Comparison of ENCODE assay signal across 15 cellular contexts in genomic region chr9:36457836-36458429, GRCh38. TPM values are rescaled to one million over a fixed set of nuclear protein-coding genes. Genes with fewer than 3 reads are reported as not detected.
A peak's percentile ranks its signal among the peaks of the same experiment; 100 is the strongest.
DNase-seq lines count a peak whose midpoint lies in the region; ATAC-seq and TF ChIP-seq lines count a peak whose summit lies in the region.
"Had no signal": no experiment of that assay in that cellular context is flagged by ENCODE, and none has a peak within 500 bp of the region (broad histone marks: within the 10 kb centered on the region; RNA-seq: fewer than 3 reads in every experiment).

No MANE protein-coding gene starts in this region.

- peaks cover 19 to 32% of the 10 kb centered on the region in 2 donors for H3K36me3 Mint-ChIP-seq in CD14-positive monocyte

- H3K4me3 Mint-ChIP-seq in CD14-positive monocyte: peak overlapping the region; percentile 67 to 86

- intact Hi-C loops in CD14-positive monocyte (cut with micrococcal nuclease): no loop called here

- DNase-seq in CD14-positive monocyte (ENCODE audit: low spot score) (no peak), GM12865 (ENCODE audit: low read depth) (no peak), NB4 (ENCODE audit: low read depth) (no peak), left lobe of liver (ENCODE audit: low spot score) (no peak), foreskin fibroblast (no peak), NCI-H2029 treated with DMSO at 0.1 percent for 48 hours (lab: John Stamatoyannopoulos, UW) (no peak), NCI-H526 treated with DMSO at 0.1 percent for 48 hours (lab: John Stamatoyannopoulos, UW) (no peak)
- DNase-seq: aorta, EL, esophagus squamous epithelium, GOT3, hippocampal formation, NCI-H1930 had no signal

- peaks cover 0 to 3% (median 2%) of the 10 kb centered on the region in 3 donors for H3K27me3 Mint-ChIP-seq in CD14-positive monocyte (ENCODE audit: low read depth in 3 of 3)

- peaks cover 4 to 6% (median 5%) of the 10 kb centered on the region in 7 donors for H3K9me3 Mint-ChIP-seq in CD14-positive monocyte

- H3K4me1 Mint-ChIP-seq in CD14-positive monocyte: peaks cover 30% of the 10 kb centered on the region

- ATAC-seq in left lobe of liver (peak; percentile 41), HG03520 (IDR thresholded peaks at IDR 0.05; ENCODE audit: unreplicated experiment) (no peak)
- ATAC-seq: left colon had no signal

- TF ChIP-seq POLR2A in NB4 (IDR thresholded peaks at IDR 0.05; ENCODE audit: extremely low read depth, insufficient read length): no peak

- peak overlapping the region in 5 of 7 donors; percentile 11 to 86 (median 65) for H3K27ac Mint-ChIP-seq in CD14-positive monocyte

- H3K4me3 ChIP-seq in GM12865 (ENCODE audit: low read depth, low read length): peak overlapping the region; percentile 9; the same call in 1 of the 2 replicates
- peak overlapping the region; percentile 7 for H3K4me3 ChIP-seq in NB4 (ENCODE audit: low read depth, low read length)
- H3K4me3 ChIP-seq in foreskin fibroblast (ENCODE audit: low read depth in 1 of 2, low read length in 2 of 2): no peak overlapping the region
- H3K4me3 ChIP-seq: esophagus squamous epithelium had no signal

- TF ChIP-seq CTCF in CD14-positive monocyte (IDR thresholded peaks at IDR 0.05) (no peak), GM12865 (IDR thresholded peaks at IDR 0.05; ENCODE audit: insufficient read depth, low read depth, low read length, missing control alignments) (no peak), NB4 (IDR thresholded peaks at IDR 0.05; ENCODE audit: low read depth, low read length) (no peak), foreskin fibroblast (IDR thresholded peaks at IDR 0.05; ENCODE audit: low read depth, low read length) (no peak)

RNA-seq across cellular contexts. Expression of gene RNF38, which starts 57.9 kb away (rescaled TPM):
- polyA plus RNA-seq in CD14-positive monocyte: 10 to 100 TPM; 11.3 to 13.6 TPM
- 12.9 TPM for total RNA-seq in left lobe of liver

Comparison
In these comparisons a context has a peak if more than half of its experiments do, and no peak if none do; other contexts are left out.
1. H3K4me3 ChIP-seq: peak in GM12865 (single experiment) and NB4 (single experiment); none in foreskin fibroblast (0 of 2).